2 cellular contexts compared by ENCODE assay signal in genomic region chr16:23155445-23156049, GRCh38.
A peak's percentile ranks its signal among the peaks of the same experiment; 100 is the strongest.
TF ChIP-seq lines count a peak whose summit lies in the region.

No MANE protein-coding gene starts in this region.

TF ChIP-seq in K562, 482 proteins besides CTCF, POLR2A, EP300 and RAD21:
- TF ChIP-seq SMARCA5 (IDR thresholded peaks at IDR 0.05) = no peak
- no peak for TF ChIP-seq ZFP91 (CRISPR knock-in tag; IDR thresholded peaks at IDR 0.05)
- TF ChIP-seq SIX5 (IDR thresholded peaks at IDR 0.05; ENCODE audit: borderline replicate concordance in 1 of 2, insufficient read depth in 1 of 2, low read depth in 1 of 2, low read length in 2 of 2) = no peak
- no peak for TF ChIP-seq SNIP1 (IDR thresholded peaks at IDR 0.05; ENCODE audit: low read depth)
- TF ChIP-seq NCOA4 (IDR thresholded peaks at IDR 0.05; ENCODE audit: partially characterized antibody) = no peak
- TF ChIP-seq PHB2 (IDR thresholded peaks at IDR 0.05; ENCODE audit: low read depth) = no peak
- TF ChIP-seq PATZ1 (CRISPR knock-in tag; IDR thresholded peaks at IDR 0.05; ENCODE audit: borderline replicate concordance) = no peak
- TF ChIP-seq MCM3 (IDR thresholded peaks at IDR 0.05) = no peak
- no peak for TF ChIP-seq ZBTB1 (CRISPR knock-in tag; IDR thresholded peaks at IDR 0.05; ENCODE audit: borderline replicate concordance, low read depth)
- no peak for TF ChIP-seq ZNF133 (CRISPR knock-in tag; IDR thresholded peaks at IDR 0.05)
- TF ChIP-seq AFF4 (CRISPR knock-in tag; IDR thresholded peaks at IDR 0.05) = no peak
- TF ChIP-seq MNT (conservative IDR thresholded peaks at IDR 0.05) = no peak
- TF ChIP-seq KAT7 (CRISPR knock-in tag; IDR thresholded peaks at IDR 0.05; ENCODE audit: borderline replicate concordance) = no peak
- TF ChIP-seq LEF1 (IDR thresholded peaks at IDR 0.05) = no peak

TF ChIP-seq in HepG2, 621 proteins besides CTCF, POLR2A, EP300 and RAD21:
- TF ChIP-seq MED1 (CRISPR knock-in tag; IDR thresholded peaks at IDR 0.05) (peak; percentile 34; the same call in 1 of the 2 replicates), ZNF777 (CRISPR knock-in tag; IDR thresholded peaks at IDR 0.05) (0 out of 2 replicates have a peak, but pooled peaks have one; percentile 55), THRA (CRISPR knock-in tag; IDR thresholded peaks at IDR 0.05; ENCODE audit: borderline replicate concordance) (peak; percentile 20; the same call in 1 of the 2 replicates), ZNF121 (CRISPR knock-in tag; IDR thresholded peaks at IDR 0.05) (peak; percentile 65; the same call in 1 of the 2 replicates), TCF7 (IDR thresholded peaks at IDR 0.05; ENCODE audit: low read depth) (no peak), MNT (IDR thresholded peaks at IDR 0.05) (no peak), ZSCAN22 (CRISPR knock-in tag; IDR thresholded peaks at IDR 0.05) (0 out of 2 replicates have a peak, but pooled peaks have one; percentile 73), STAG1 (CRISPR knock-in tag; IDR thresholded peaks at IDR 0.05) (peak; percentile 85), MLX (CRISPR knock-in tag; IDR thresholded peaks at IDR 0.05) (no peak), IKZF5 (CRISPR knock-in tag; IDR thresholded peaks at IDR 0.05) (no peak), ZNF326 (CRISPR knock-in tag; IDR thresholded peaks at IDR 0.05; ENCODE audit: borderline replicate concordance) (no peak), ZNF460 (CRISPR knock-in tag; IDR thresholded peaks at IDR 0.05; ENCODE audit: borderline replicate concordance) (peak; percentile 40; the same call in 1 of the 2 replicates), JARID2 (CRISPR knock-in tag; IDR thresholded peaks at IDR 0.05; ENCODE audit: insufficient replicate concordance) (no peak), NBN (conservative IDR thresholded peaks at IDR 0.05) (no peak), THAP11 (CRISPR knock-in tag; IDR thresholded peaks at IDR 0.05) (0 out of 2 replicates have a peak, but pooled peaks have one; percentile 16), ETV6 (CRISPR knock-in tag; conservative IDR thresholded peaks at IDR 0.05) (no peak), NFRKB (IDR thresholded peaks at IDR 0.05) (no peak), PHB2 (IDR thresholded peaks at IDR 0.05; ENCODE audit: partially characterized antibody) (no peak), SNAPC2 (CRISPR knock-in tag; IDR thresholded peaks at IDR 0.05) (no peak), EED (CRISPR knock-in tag; IDR thresholded peaks at IDR 0.05) (no peak), ZNF644 (CRISPR knock-in tag; IDR thresholded peaks at IDR 0.05; ENCODE audit: low read depth) (0 out of 2 replicates have a peak, but pooled peaks have one; percentile 46), ARID5B (CRISPR knock-in tag; IDR thresholded peaks at IDR 0.05) (0 out of 2 replicates have a peak, but pooled peaks have one; percentile 17), SNAI1 (CRISPR knock-in tag; IDR thresholded peaks at IDR 0.05; ENCODE audit: borderline replicate concordance) (no peak), XRCC5 (optimal IDR thresholded peaks at IDR 0.05; ENCODE audit: low read length) (peak; percentile 63), ZNF501 (CRISPR knock-in tag; IDR thresholded peaks at IDR 0.05) (peak; percentile 32; the same call in 1 of the 2 replicates), RXRB (CRISPR knock-in tag; IDR thresholded peaks at IDR 0.05; ENCODE audit: borderline replicate concordance) (0 out of 2 replicates have a peak, but pooled peaks have one; percentile 28), IRF2 (CRISPR knock-in tag; IDR thresholded peaks at IDR 0.05) (0 out of 2 replicates have a peak, but pooled peaks have one; percentile 19), ZFX (CRISPR knock-in tag; IDR thresholded peaks at IDR 0.05; ENCODE audit: low read depth) (no peak), ARID4A (CRISPR knock-in tag; IDR thresholded peaks at IDR 0.05; ENCODE audit: borderline replicate concordance) (no peak), NKX3-1 (CRISPR knock-in tag; IDR thresholded peaks at IDR 0.05) (no peak), GABPA (IDR thresholded peaks at IDR 0.05; ENCODE audit: low read depth, low read length) (no peak), GABPA (CRISPR knock-in tag; IDR thresholded peaks at IDR 0.05; ENCODE audit: low read depth) (no peak), KDM2A (CRISPR knock-in tag; IDR thresholded peaks at IDR 0.05; ENCODE audit: borderline replicate concordance, low read depth) (peak; percentile 63), GATAD1 (CRISPR knock-in tag; IDR thresholded peaks at IDR 0.05) (no peak), CENPBD1 (CRISPR knock-in tag; IDR thresholded peaks at IDR 0.05; ENCODE audit: borderline replicate concordance, low read depth) (no peak), JUND (CRISPR knock-in tag; IDR thresholded peaks at IDR 0.05) (no peak), ZFAT (CRISPR knock-in tag; conservative IDR thresholded peaks at IDR 0.05) (no peak), ZNF570 (CRISPR knock-in tag; IDR thresholded peaks at IDR 0.05; ENCODE audit: borderline replicate concordance) (no peak), MIER2 (CRISPR knock-in tag; IDR thresholded peaks at IDR 0.05) (no peak), MED13 (CRISPR knock-in tag; IDR thresholded peaks at IDR 0.05) (no peak), ZZZ3 (CRISPR knock-in tag; IDR thresholded peaks at IDR 0.05; ENCODE audit: borderline replicate concordance) (no peak), ZNF274 (CRISPR knock-in tag; IDR thresholded peaks at IDR 0.05) (0 out of 2 replicates have a peak, but pooled peaks have one; percentile 25), GATAD2A (CRISPR knock-in tag; IDR thresholded peaks at IDR 0.05) (0 out of 2 replicates have a peak, but pooled peaks have one; percentile 24), POGK (CRISPR knock-in tag; conservative IDR thresholded peaks at IDR 0.05) (0 out of 2 replicates have a peak, but pooled peaks have one; percentile 38)
